Comparison of ENCODE assay signal across 8 cellular contexts in genomic region chr4:10115657-10116624, GRCh38. TPM values are rescaled to one million over a fixed set of nuclear protein-coding genes. Genes with fewer than 3 reads are reported as not detected.
DNase-seq lines count a peak whose midpoint lies in the region; ATAC-seq and TF ChIP-seq lines count a peak whose summit lies in the region.

No MANE protein-coding gene starts in this region.

- peaks cover 0 to 44% (median 0%) of the 10 kb centered on the region in 3 donors for H3K36me3 ChIP-seq in Peyer's patch
- peaks cover 29% of the 10 kb centered on the region for H3K36me3 ChIP-seq in cardiac muscle cell
- peaks cover 41% of the 10 kb centered on the region for H3K36me3 ChIP-seq in rectal smooth muscle tissue (ENCODE audit: control insufficient read depth, insufficient read depth, low read length)

- TF ChIP-seq POLR2A in GM18951 (IDR thresholded peaks at IDR 0.05; ENCODE audit: extremely low read depth, insufficient read depth, insufficient read length) (peak; percentile 52), Peyer's patch (IDR thresholded peaks at IDR 0.05) (peak in 1 of 2 donors; percentile 53)

- H3K27me3 ChIP-seq in Peyer's patch (no peaks in the 10 kb centered on the region), cardiac muscle cell (no peaks in the 10 kb centered on the region), rectal smooth muscle tissue (ENCODE audit: control insufficient read depth, insufficient read depth, low read length) (no peaks in the 10 kb centered on the region)

- DNase-seq in AG20443 (ENCODE audit: low spot score), result peak; percentile 47
- DNase-seq in Peyer's patch, result peak; percentile 84 to 92 (median 87)
- peak; percentile 75 for DNase-seq in activated naive CD4-positive, alpha-beta T cell treated with Interleukin-2 at 50 U/mL for 16 hours
- peak; percentile 48 to 69 for DNase-seq in cardiac muscle cell (ENCODE audit: low read depth in 1 of 2, low spot score in 1 of 2)
- DNase-seq in GOT3 (lab: John Stamatoyannopoulos, UW), result no peak

- no peaks in the 10 kb centered on the region for H3K9me3 ChIP-seq in Peyer's patch
- H3K9me3 ChIP-seq in cardiac muscle cell (ENCODE audit: low read depth), result no peaks in the 10 kb centered on the region

- ATAC-seq in HG03108 (IDR thresholded peaks at IDR 0.05; ENCODE audit: unreplicated experiment), result peak; percentile 24

- H3K9ac ChIP-seq in rectal smooth muscle tissue (ENCODE audit: low read length), result peak overlapping the region; percentile 93

- peak overlapping the region; percentile 95 to 100 (median 98) for H3K27ac ChIP-seq in Peyer's patch
- H3K27ac ChIP-seq in cardiac muscle cell, result peak overlapping the region; percentile 99
- H3K27ac ChIP-seq in rectal smooth muscle tissue (ENCODE audit: low read depth, low read length), result peak overlapping the region; percentile 95

- peak overlapping the region; percentile 67 to 98 (median 92) for H3K4me3 ChIP-seq in Peyer's patch
- peak overlapping the region; percentile 52 for H3K4me3 ChIP-seq in cardiac muscle cell
- peak overlapping the region; percentile 89 for H3K4me3 ChIP-seq in rectal smooth muscle tissue (ENCODE audit: low read length)

- in situ Hi-C loops in GM18951 (cut with MboI; ENCODE audit: low sequenced_read_pairs, unreplicated experiment), result no loop called here

- H3K4me1 ChIP-seq in Peyer's patch (peaks cover 7 to 51% (median 22%) of the 10 kb centered on the region in 4 donors), cardiac muscle cell (ENCODE audit: low read depth) (peaks cover 48% of the 10 kb centered on the region), rectal smooth muscle tissue (ENCODE audit: control insufficient read depth, insufficient read depth, low read length) (peaks cover 60% of the 10 kb centered on the region)

- no peak for TF ChIP-seq CTCF in Peyer's patch (IDR thresholded peaks at IDR 0.05)
- TF ChIP-seq CTCF in cardiac muscle cell (IDR thresholded peaks at IDR 0.05; ENCODE audit: low read depth, low read length), result no peak

RNA-seq across cellular contexts. Expression of gene WDR1, which starts 0.7 kb away (rescaled TPM):
- total RNA-seq in Peyer's patch, result 100 to 1,000 TPM; 170 to 192 (median 180) TPM
- 198 and 258 TPM in 2 replicates for total RNA-seq in cardiac muscle cell
- polyA plus RNA-seq in cardiac muscle cell, result 276 and 347 TPM in 2 replicates
